Comparison of ENCODE assay signal across 21 cellular contexts in the genomic region with DNA sequence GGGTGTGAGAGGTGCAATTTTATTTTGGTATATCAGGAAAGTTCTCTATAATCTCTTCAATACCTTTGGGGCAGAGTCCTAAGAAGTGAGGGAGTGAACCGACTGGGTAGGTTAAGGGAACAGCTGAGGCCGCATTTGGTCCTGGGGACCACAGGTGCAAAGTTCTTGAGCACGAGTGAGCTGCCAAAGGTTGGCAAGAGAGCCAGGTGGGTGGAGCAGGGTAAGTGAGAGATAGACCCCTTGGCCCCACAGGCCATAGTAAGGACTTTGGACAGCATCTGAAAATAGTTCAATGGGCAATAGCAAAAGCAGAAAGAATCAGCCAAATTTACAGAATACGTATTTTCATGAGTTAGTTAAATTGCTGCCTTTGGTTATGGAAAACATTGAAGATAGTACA. TPM values are rescaled to one million over a fixed set of nuclear protein-coding genes. Genes with fewer than 3 reads are reported as not detected.
A peak's percentile ranks its signal among the peaks of the same experiment; 100 is the strongest.
DNase-seq lines count a peak whose midpoint lies in the region; ATAC-seq, FAIRE-seq and TF ChIP-seq lines count a peak whose summit lies in the region.
"Had no signal": no experiment of that assay in that cellular context is flagged by ENCODE, and none has a peak within 500 bp of the region (broad histone marks: within the 10 kb centered on the region; RNA-seq: fewer than 3 reads in every experiment).

No MANE protein-coding gene starts in this region.

- H3K9ac ChIP-seq in HepG2 (ENCODE audit: insufficient read depth, low read depth, low read length): no peak overlapping the region
- H3K9ac ChIP-seq: BLaER1 had no signal

- FAIRE-seq in HepG2 (lab: Jason Lieb, UNC): peak; percentile 64
- FAIRE-seq: A204.1, D721Med, G401.6, GM12891, GM19239 had no signal

- no peaks in the 10 kb centered on the region for H3K9me3 ChIP-seq in HepG2 (ENCODE audit: low read length)
- H3K9me3 ChIP-seq in right lobe of liver: no peaks in the 10 kb centered on the region
- H3K9me3 ChIP-seq in heart left ventricle: peaks cover 0 to 11% (median 4%) of the 10 kb centered on the region in 12 donors
- H3K9me3 ChIP-seq: Caco-2 had no signal

- no peaks in the 10 kb centered on the region for H4K20me1 ChIP-seq in HepG2 (ENCODE audit: insufficient read depth, low read length)
- H4K20me1 ChIP-seq: BLaER1 had no signal

- H3K36me3 ChIP-seq in HepG2 (replicated peaks in 1 of 2; ENCODE audit: control insufficient read depth in 1 of 2, insufficient read depth in 2 of 2, low read length in 2 of 2) (no peaks in the 10 kb centered on the region), right lobe of liver (no peaks in the 10 kb centered on the region), heart left ventricle (no peaks in the 10 kb centered on the region)
- H3K36me3 ChIP-seq: BE2C, BLaER1 had no signal

- no peak overlapping the region for H2AFZ ChIP-seq in HepG2 (ENCODE audit: low read length)

- intact Hi-C loops in HepG2 (cut with micrococcal nuclease; ENCODE audit: unreplicated experiment) (no loop called here), right lobe of liver (cut with DNase I) (no loop called here), heart left ventricle (cut with DNase I) (no loop called here)

- peak in 1 of 2 experiments; percentile 67; a peak in 1 of 4 replicates for TF ChIP-seq EP300 in HepG2 (IDR thresholded peaks at IDR 0.05; ENCODE audit: low read depth in 2 of 2, low read length in 2 of 2)
- no peak for TF ChIP-seq EP300 in HepG2 (CRISPR knock-in tag; IDR thresholded peaks at IDR 0.05; ENCODE audit: borderline replicate concordance)

- H3K4me2 ChIP-seq in HepG2 (ENCODE audit: low read depth, low read length): peak overlapping the region; percentile 36
- H3K4me2 ChIP-seq: BLaER1 had no signal

- TF ChIP-seq CTCF in HepG2 (CRISPR knock-in tag; IDR thresholded peaks at IDR 0.05) (no peak), right lobe of liver (IDR thresholded peaks at IDR 0.05) (no peak), heart left ventricle (IDR thresholded peaks at IDR 0.05) (no peak)

- POLR2A ChIA-PET in HepG2 (lab: Yijun Ruan, JAX): interaction anchor here (1.3 kb wide), 1 partner anchor 11 kb away, joined by 10 read pairs; a partner anchor contains a TSS

- ATAC-seq in HepG2: peak; percentile 73
- ATAC-seq in right lobe of liver: peak; percentile 81 to 96 (median 90)
- ATAC-seq in HG03460 (IDR thresholded peaks at IDR 0.05; ENCODE audit: unreplicated experiment): no peak
- ATAC-seq in heart left ventricle: no peak
- ATAC-seq: CD8-positive, alpha-beta T cell had no signal

- DNase-seq in HepG2 (ENCODE audit: low spot score) (peak; percentile 48), right lobe of liver (peak; percentile 57 to 92 (median 88)), T-helper 2 cell (no peak), heart left ventricle (no peak)
- DNase-seq: 8988T; ACHN; BE2C; C1 segment of cervical spinal cord; Caco-2; Calu3; CD4-positive, CD25-positive, alpha-beta regulatory T cell; CD8-positive, alpha-beta T cell; DMS79 treated with DMSO at 0.1 percent for 48 hours; GF-D8 had no signal

- no peaks in the 10 kb centered on the region for H3K79me2 ChIP-seq in HepG2 (ENCODE audit: insufficient read depth, low read length)

- no peak for TF ChIP-seq RAD21 in HepG2 (CRISPR knock-in tag; IDR thresholded peaks at IDR 0.05)

- in situ Hi-C loops in HepG2 (cut with HindIII; ENCODE audit: extremely low pct_ligation_motif_present, low pct_unique_long_range_greater_than_20kb): no loop called here

- H3K4me3 ChIP-seq in HepG2 (replicated peaks in 1 of 3; ENCODE audit: insufficient read depth in 1 of 3, low read depth in 2 of 3, low read length in 3 of 3): no peak overlapping the region
- H3K4me3 ChIP-seq in right lobe of liver: no peak overlapping the region
- no peak overlapping the region for H3K4me3 ChIP-seq in heart left ventricle
- H3K4me3 ChIP-seq: BLaER1 had no signal

- CTCF ChIA-PET in HepG2 (lab: Yijun Ruan, JAX; ENCODE audit: low intra/inter-chr PET ratio, low total read pairs): no interaction called here

- H3K27ac ChIP-seq in HepG2 (ENCODE audit: extremely low read length, insufficient read depth, low read length) (peak overlapping the region; percentile 3), right lobe of liver (peak overlapping the region in 2 of 3 donors; percentile 27 to 81), heart left ventricle (no peak overlapping the region)
- H3K27ac ChIP-seq: BLaER1 had no signal

- H3K4me1 ChIP-seq in HepG2 (ENCODE audit: insufficient read depth, low read length) (peaks cover 41% of the 10 kb centered on the region), right lobe of liver (peaks cover 0 to 24% (median 7%) of the 10 kb centered on the region in 4 donors), heart left ventricle (no peaks in the 10 kb centered on the region)
- H3K4me1 ChIP-seq: BE2C, BLaER1, Caco-2 had no signal

- WGBS in HepG2 (ENCODE audit: low lambda C conversion rate): 3% methylated on average over 4 of the region's 4 CpGs
- 21% methylated on average over 4 of the region's 4 CpGs for WGBS in right lobe of liver (ENCODE audit: insufficient coverage, low coverage, low lambda C conversion rate, missing lambda C conversion rate)
- WGBS in heart left ventricle, 4 donors: 81 to 88% (median 85%) methylated on average over 4 of the region's 4 CpGs

- BruUV-seq in HepG2 (replicated peaks; lab: Mats Ljungman, UMichigan): no TSS peak

- H3K27me3 ChIP-seq in HepG2 (ENCODE audit: control insufficient read depth in 1 of 2, insufficient read depth in 2 of 2, low read length in 2 of 2): peaks cover 0 to 6% of the 10 kb centered on the region in 2 experiments; a peak in 1 of 5 replicates
- H3K27me3 ChIP-seq in right lobe of liver: no peaks in the 10 kb centered on the region
- H3K27me3 ChIP-seq in heart left ventricle: no peaks in the 10 kb centered on the region
- H3K27me3 ChIP-seq: BE2C, BLaER1 had no signal

- TF ChIP-seq POLR2A in HepG2 (IDR thresholded peaks at IDR 0.05; ENCODE audit: insufficient read depth in 1 of 2, low read depth in 2 of 2, low read length in 2 of 2) (no peak), right lobe of liver (IDR thresholded peaks at IDR 0.05) (no peak), heart left ventricle (IDR thresholded peaks at IDR 0.05) (no peak)

TF ChIP-seq in HepG2, 621 proteins besides CTCF, POLR2A, EP300 and RAD21 (continues in another document):
- TF ChIP-seq, protein P1, sequence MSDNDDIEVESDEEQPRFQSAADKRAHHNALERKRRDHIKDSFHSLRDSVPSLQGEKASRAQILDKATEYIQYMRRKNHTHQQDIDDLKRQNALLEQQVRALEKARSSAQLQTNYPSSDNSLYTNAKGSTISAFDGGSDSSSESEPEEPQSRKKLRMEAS (IDR thresholded peaks at IDR 0.05): 0 out of 2 replicates have a peak, but pooled peaks have one; percentile 39
- TF ChIP-seq SOX6 (IDR thresholded peaks at IDR 0.05): no peak
- 0 out of 2 replicates have a peak, but pooled peaks have one; percentile 28 for TF ChIP-seq SOX6 (CRISPR knock-in tag; IDR thresholded peaks at IDR 0.05)
- 0 out of 2 replicates have a peak, but pooled peaks have one; percentile 25 for TF ChIP-seq SOX5 (CRISPR knock-in tag; IDR thresholded peaks at IDR 0.05; ENCODE audit: borderline replicate concordance)

RNA-seq across cellular contexts. Expression of a gene that starts 11.0 kb away (rescaled TPM):
- total RNA-seq in HepG2 (2016; rRNA removed; fragmentation: Illumina TruSeq; extraction: Trizol): 29.3 and 50.2 TPM in 2 replicates
- 5.0 and 5.1 TPM in 2 replicates for total RNA-seq in HepG2 (2016; cell fraction: cytosol; rRNA removed; fragmentation: Illumina TruSeq; extraction: Trizol; ENCODE audit: low read depth)
- total RNA-seq in HepG2 (2016; cell fraction: insoluble cytoplasmic fraction; rRNA removed; fragmentation: Illumina TruSeq; extraction: Trizol): 22.1 and 49.8 TPM in 2 replicates
- 10.8 and 12.4 TPM in 2 replicates for total RNA-seq in HepG2 (2016; cell fraction: membrane; rRNA removed; fragmentation: Illumina TruSeq; extraction: Trizol)
- 68.9 and 87.3 TPM in 2 replicates for total RNA-seq in HepG2 (2016; cell fraction: nucleus; rRNA removed; fragmentation: Illumina TruSeq; extraction: Trizol)
- polyA plus RNA-seq in HepG2 (2011; rRNA removed): 56.1 and 77.2 TPM in 2 replicates
- polyA plus RNA-seq in HepG2 (2011; cell fraction: cytosol; rRNA removed): 45.0 and 56.5 TPM in 2 replicates
- 102 and 105 TPM in 2 replicates for polyA plus RNA-seq in HepG2 (2011; cell fraction: nucleus; rRNA removed)
- polyA plus RNA-seq in HepG2 (2012): 122 and 152 TPM in 2 replicates
- 2.7 and 3.2 TPM in 2 replicates for polyA plus RNA-seq in HepG2 (2016; cell fraction: cytosol; fragmentation: Illumina TruSeq; extraction: Trizol; ENCODE audit: low read depth)
- 25.6 and 37.4 TPM in 2 replicates for polyA plus RNA-seq in HepG2 (2016; cell fraction: insoluble cytoplasmic fraction; fragmentation: Illumina TruSeq; extraction: Trizol; ENCODE audit: low read depth)
- polyA plus RNA-seq in HepG2 (2016; cell fraction: membrane; fragmentation: Illumina TruSeq; extraction: Trizol; ENCODE audit: low read depth): 7.7 and 9.8 TPM in 2 replicates
- polyA plus RNA-seq in HepG2 (2016; cell fraction: nucleus; fragmentation: Illumina TruSeq; extraction: Trizol; ENCODE audit: insufficient read depth, low read depth): 108 and 114 TPM in 2 replicates
- polyA minus RNA-seq in HepG2 (2011; rRNA and poly(A)+ RNA removed; ENCODE audit: low replicate concordance): 173 TPM in 1 of 2 replicates, not detected in the other
- polyA minus RNA-seq in HepG2 (2011; cell fraction: cytosol; rRNA and poly(A)+ RNA removed): 109 and 121 TPM in 2 replicates
- 60.0 and 68.8 TPM in 2 replicates for polyA minus RNA-seq in HepG2 (2011; cell fraction: nucleus; rRNA and poly(A)+ RNA removed)
- total RNA-seq in right lobe of liver: 10 to 100 TPM; 45.7 to 67.1 (median 59.1) TPM
- total RNA-seq in heart left ventricle: 100 to 1,000 TPM in 2 of 9 donors, 10 to 100 TPM in 7; 33.3 to 157 (median 61.7) TPM
- polyA plus RNA-seq in heart left ventricle: 10 to 100 TPM; 19.4 to 89.6 TPM
- total RNA-seq: CD8-positive, alpha-beta T cell had no signal
- polyA plus RNA-seq: CD4-positive, CD25-positive, alpha-beta regulatory T cell had no signal

Comparison
In these comparisons a context has a peak if more than half of its experiments do, and no peak if none do; other contexts are left out.
1. ATAC-seq: peak in HepG2 (single experiment) and right lobe of liver (4 of 4); none in HG03460 (single experiment) and heart left ventricle (0 of 4).
2. DNase-seq: peak in HepG2 (single experiment) and right lobe of liver (3 of 3); none in T-helper 2 cell (0 of 5) and heart left ventricle (0 of 5).
3. H3K27ac ChIP-seq: peak in HepG2 (single experiment) and right lobe of liver (2 of 3); none in heart left ventricle (0 of 12).